ENCODE assay signal across 1 cellular context in genomic region chr1:228358039-228358763, GRCh38.
TF ChIP-seq lines count a peak whose summit lies in the region.

No MANE protein-coding gene starts in this region.

TF ChIP-seq in K562, 482 proteins besides CTCF, POLR2A, EP300 and RAD21 (continued from another document):
- TF ChIP-seq, protein P1, sequence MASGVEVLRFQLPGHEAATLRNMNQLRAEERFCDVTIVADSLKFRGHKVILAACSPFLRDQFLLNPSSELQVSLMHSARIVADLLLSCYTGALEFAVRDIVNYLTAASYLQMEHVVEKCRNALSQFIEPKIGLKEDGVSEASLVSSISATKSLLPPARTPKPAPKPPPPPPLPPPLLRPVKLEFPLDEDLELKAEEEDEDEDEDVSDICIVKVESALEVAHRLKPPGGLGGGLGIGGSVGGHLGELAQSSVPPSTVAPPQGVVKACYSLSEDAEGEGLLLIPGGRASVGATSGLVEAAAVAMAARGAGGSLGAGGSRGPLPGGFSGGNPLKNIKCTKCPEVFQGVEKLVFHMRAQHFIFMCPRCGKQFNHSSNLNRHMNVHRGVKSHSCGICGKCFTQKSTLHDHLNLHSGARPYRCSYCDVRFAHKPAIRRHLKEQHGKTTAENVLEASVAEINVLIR (CRISPR knock-in tag; IDR thresholded peaks at IDR 0.05): no peak
- no peak for TF ChIP-seq ZFP36 (IDR thresholded peaks at IDR 0.05; ENCODE audit: low read depth, low read length, partially characterized antibody)
- TF ChIP-seq CLOCK (CRISPR knock-in tag; IDR thresholded peaks at IDR 0.05; ENCODE audit: borderline replicate concordance): no peak
- TF ChIP-seq TEAD4 (IDR thresholded peaks at IDR 0.05; ENCODE audit: low read length): no peak
- TF ChIP-seq TEAD4 (CRISPR knock-in tag; IDR thresholded peaks at IDR 0.05; ENCODE audit: borderline replicate concordance): no peak
- TF ChIP-seq NFE2 (IDR thresholded peaks at IDR 0.05; ENCODE audit: low read depth): no peak
- TF ChIP-seq NCOR1 (IDR thresholded peaks at IDR 0.05): no peak
- TF ChIP-seq, protein P2, sequence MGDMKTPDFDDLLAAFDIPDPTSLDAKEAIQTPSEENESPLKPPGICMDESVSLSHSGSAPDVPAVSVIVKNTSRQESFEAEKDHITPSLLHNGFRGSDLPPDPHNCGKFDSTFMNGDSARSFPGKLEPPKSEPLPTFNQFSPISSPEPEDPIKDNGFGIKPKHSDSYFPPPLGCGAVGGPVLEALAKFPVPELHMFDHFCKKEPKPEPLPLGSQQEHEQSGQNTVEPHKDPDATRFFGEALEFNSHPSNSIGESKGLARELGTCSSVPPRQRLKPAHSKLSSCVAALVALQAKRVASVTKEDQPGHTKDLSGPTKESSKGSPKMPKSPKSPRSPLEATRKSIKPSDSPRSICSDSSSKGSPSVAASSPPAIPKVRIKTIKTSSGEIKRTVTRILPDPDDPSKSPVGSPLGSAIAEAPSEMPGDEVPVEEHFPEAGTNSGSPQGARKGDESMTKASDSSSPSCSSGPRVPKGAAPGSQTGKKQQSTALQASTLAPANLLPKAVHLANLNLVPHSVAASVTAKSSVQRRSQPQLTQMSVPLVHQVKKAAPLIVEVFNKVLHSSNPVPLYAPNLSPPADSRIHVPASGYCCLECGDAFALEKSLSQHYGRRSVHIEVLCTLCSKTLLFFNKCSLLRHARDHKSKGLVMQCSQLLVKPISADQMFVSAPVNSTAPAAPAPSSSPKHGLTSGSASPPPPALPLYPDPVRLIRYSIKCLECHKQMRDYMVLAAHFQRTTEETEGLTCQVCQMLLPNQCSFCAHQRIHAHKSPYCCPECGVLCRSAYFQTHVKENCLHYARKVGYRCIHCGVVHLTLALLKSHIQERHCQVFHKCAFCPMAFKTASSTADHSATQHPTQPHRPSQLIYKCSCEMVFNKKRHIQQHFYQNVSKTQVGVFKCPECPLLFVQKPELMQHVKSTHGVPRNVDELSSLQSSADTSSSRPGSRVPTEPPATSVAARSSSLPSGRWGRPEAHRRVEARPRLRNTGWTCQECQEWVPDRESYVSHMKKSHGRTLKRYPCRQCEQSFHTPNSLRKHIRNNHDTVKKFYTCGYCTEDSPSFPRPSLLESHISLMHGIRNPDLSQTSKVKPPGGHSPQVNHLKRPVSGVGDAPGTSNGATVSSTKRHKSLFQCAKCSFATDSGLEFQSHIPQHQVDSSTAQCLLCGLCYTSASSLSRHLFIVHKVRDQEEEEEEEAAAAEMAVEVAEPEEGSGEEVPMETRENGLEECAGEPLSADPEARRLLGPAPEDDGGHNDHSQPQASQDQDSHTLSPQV (IDR thresholded peaks at IDR 0.05): no peak
- no peak for TF ChIP-seq CCNT2 (IDR thresholded peaks at IDR 0.05; ENCODE audit: borderline replicate concordance, extremely low read depth, insufficient read length, low read depth, low read length)
- no peak for TF ChIP-seq TGIF2 (CRISPR knock-in tag; IDR thresholded peaks at IDR 0.05)
- TF ChIP-seq, protein P3, sequence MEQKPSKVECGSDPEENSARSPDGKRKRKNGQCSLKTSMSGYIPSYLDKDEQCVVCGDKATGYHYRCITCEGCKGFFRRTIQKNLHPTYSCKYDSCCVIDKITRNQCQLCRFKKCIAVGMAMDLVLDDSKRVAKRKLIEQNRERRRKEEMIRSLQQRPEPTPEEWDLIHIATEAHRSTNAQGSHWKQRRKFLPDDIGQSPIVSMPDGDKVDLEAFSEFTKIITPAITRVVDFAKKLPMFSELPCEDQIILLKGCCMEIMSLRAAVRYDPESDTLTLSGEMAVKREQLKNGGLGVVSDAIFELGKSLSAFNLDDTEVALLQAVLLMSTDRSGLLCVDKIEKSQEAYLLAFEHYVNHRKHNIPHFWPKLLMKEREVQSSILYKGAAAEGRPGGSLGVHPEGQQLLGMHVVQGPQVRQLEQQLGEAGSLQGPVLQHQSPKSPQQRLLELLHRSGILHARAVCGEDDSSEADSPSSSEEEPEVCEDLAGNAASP (IDR thresholded peaks at IDR 0.05): no peak
- no peak for TF ChIP-seq NELFE (IDR thresholded peaks at IDR 0.05; ENCODE audit: insufficient read depth, insufficient read length)
- no peak for TF ChIP-seq HMG20A (CRISPR knock-in tag; conservative IDR thresholded peaks at IDR 0.05)
- no peak for TF ChIP-seq BCLAF1 (IDR thresholded peaks at IDR 0.05; ENCODE audit: borderline replicate concordance in 1 of 2, control insufficient read depth in 1 of 2, low read depth in 2 of 2, low read length in 1 of 2)
- TF ChIP-seq ZNF398 (CRISPR knock-in tag; IDR thresholded peaks at IDR 0.05): no peak
- TF ChIP-seq POLR3G (IDR thresholded peaks at IDR 0.05; ENCODE audit: extremely low read depth, insufficient read length, insufficient replicate concordance): no peak
